Comparison of ENCODE assay signal across 19 cellular contexts in the genomic region with DNA sequence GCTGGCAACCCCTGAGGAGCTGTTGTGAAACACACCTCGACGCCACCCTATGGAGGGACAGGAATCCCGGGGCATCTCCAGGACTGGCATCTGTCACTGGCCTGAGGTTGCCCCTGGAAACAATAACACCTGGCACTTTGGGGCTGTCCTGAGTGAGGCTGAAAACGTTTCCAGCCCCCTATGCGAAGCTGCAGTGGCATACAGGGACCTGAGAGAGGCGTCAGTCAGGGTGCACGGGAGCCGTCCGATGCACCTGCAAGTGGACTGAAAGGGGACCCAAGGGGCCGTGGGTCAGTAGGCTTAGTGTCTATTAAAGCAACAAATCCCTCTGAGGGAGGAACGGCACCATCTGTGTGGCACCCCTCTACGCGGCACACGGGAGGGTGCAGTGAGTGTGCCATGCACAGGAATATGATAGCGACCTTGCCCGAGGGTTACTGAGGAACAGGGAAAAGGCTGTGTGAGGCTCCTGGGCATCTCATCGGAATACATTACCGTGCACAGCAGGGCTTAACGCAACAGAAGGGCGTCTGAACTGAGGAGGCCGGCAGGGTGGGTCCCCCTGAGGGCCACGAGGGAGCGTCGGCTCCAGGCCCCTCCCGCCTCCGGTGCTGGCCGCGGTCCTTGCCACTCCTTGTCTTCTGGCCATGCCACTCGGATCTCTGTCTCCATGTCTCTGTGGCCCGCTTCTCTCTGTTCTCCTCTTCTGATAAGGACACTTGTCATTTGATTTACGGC. TPM values are rescaled to one million over a fixed set of nuclear protein-coding genes. Genes with fewer than 3 reads are reported as not detected.
A peak's percentile ranks its signal among the peaks of the same experiment; 100 is the strongest.
DNase-seq lines count a peak whose midpoint lies in the region; ATAC-seq, FAIRE-seq and TF ChIP-seq lines count a peak whose summit lies in the region.
"Had no signal": no experiment of that assay in that cellular context is flagged by ENCODE, and none has a peak within 500 bp of the region (broad histone marks: within the 10 kb centered on the region; RNA-seq: fewer than 3 reads in every experiment).

No MANE protein-coding gene starts in this region.

- H3K27ac Mint-ChIP-seq in endothelial cell (ENCODE audit: unreplicated experiment) = peak overlapping the region; percentile 9
- H3K27ac Mint-ChIP-seq: CD8-positive, alpha-beta T cell had no signal

- H3K4me1 ChIP-seq in right atrium auricular region (peaks cover 0 to 25% of the 10 kb centered on the region in 2 donors), small intestine (ENCODE audit: control insufficient read depth in 2 of 2, insufficient read depth in 1 of 2, low read depth in 1 of 2, low read length in 1 of 2) (peaks cover 2% of the 10 kb centered on the region in 2 donors)
- H3K4me1 ChIP-seq: BE2C had no signal

- H3K4me3 Mint-ChIP-seq in endothelial cell (ENCODE audit: unreplicated experiment) = no peak overlapping the region
- H3K4me3 Mint-ChIP-seq: CD8-positive, alpha-beta T cell had no signal

- H3K36me3 ChIP-seq in right atrium auricular region (no peaks in the 10 kb centered on the region), small intestine (ENCODE audit: control insufficient read depth in 2 of 2, insufficient read depth in 2 of 2, low read length in 2 of 2) (no peaks in the 10 kb centered on the region)
- H3K36me3 ChIP-seq: BE2C had no signal

- DNase-seq in Right ventricle myocardium inferior (ENCODE audit: missing footprints) (peak; percentile 56), right atrium auricular region (ENCODE audit: low spot score) (no peak), NCI-H524 (lab: John Stamatoyannopoulos, UW) (peak; percentile 52 to 84), endothelial cell (ENCODE audit: low spot score) (no peak), small intestine (peak; percentile 23), HCEC 1CT (no peak)
- DNase-seq: 8988T; BE2C; CD8-positive, alpha-beta T cell; KBM-7; NCI-H1436 treated with DMSO at 0.1 percent for 48 hours; NCI-H2029 treated with DMSO at 0.1 percent for 48 hours; NCI-H510A had no signal

- TF ChIP-seq CTCF in right atrium auricular region (IDR thresholded peaks at IDR 0.05) = no peak
- no peak for TF ChIP-seq CTCF in endothelial cell (IDR thresholded peaks at IDR 0.05; ENCODE audit: unreplicated experiment)

- H3K4me3 ChIP-seq in right atrium auricular region (no peak overlapping the region), small intestine (ENCODE audit: low read depth in 1 of 2, low read length in 2 of 2) (no peak overlapping the region)
- H3K4me3 ChIP-seq: SK-N-MC had no signal

- peaks cover 17% of the 10 kb centered on the region for H3K27me3 Mint-ChIP-seq in endothelial cell (ENCODE audit: unreplicated experiment)

- H3K4me1 Mint-ChIP-seq in endothelial cell (ENCODE audit: unreplicated experiment) = no peaks in the 10 kb centered on the region

- FAIRE-seq in small intestine (lab: Jason Lieb, UNC) = no peak
- FAIRE-seq: D721Med, H54 had no signal

- no peak overlapping the region for H3K27ac ChIP-seq in right atrium auricular region
- no peak overlapping the region for H3K27ac ChIP-seq in small intestine (ENCODE audit: low read depth in 1 of 2, low read length in 1 of 2)
- H3K27ac ChIP-seq: SK-N-MC had no signal

- intact Hi-C loops in Right ventricle myocardium inferior (cut with DNase I) = no loop called here

- H3K27me3 ChIP-seq in right atrium auricular region (no peaks in the 10 kb centered on the region), small intestine (ENCODE audit: control insufficient read depth in 2 of 2, insufficient read depth in 2 of 2, low read length in 2 of 2) (no peaks in the 10 kb centered on the region)

- H3K9me3 ChIP-seq in right atrium auricular region = no peaks in the 10 kb centered on the region
- no peaks in the 10 kb centered on the region for H3K9me3 ChIP-seq in small intestine (ENCODE audit: control insufficient read depth, low read depth)
- H3K9me3 ChIP-seq: BE2C had no signal

- ATAC-seq in Right ventricle myocardium inferior (no peak), GM19023 (IDR thresholded peaks at IDR 0.05; ENCODE audit: unreplicated experiment) (no peak), GM18498 (IDR thresholded peaks at IDR 0.05; ENCODE audit: unreplicated experiment) (no peak)
- ATAC-seq: CD8-positive, alpha-beta T cell had no signal

- peaks cover 3% of the 10 kb centered on the region for H3K36me3 Mint-ChIP-seq in endothelial cell (ENCODE audit: low read depth, unreplicated experiment)
- H3K36me3 Mint-ChIP-seq: CD8-positive, alpha-beta T cell had no signal

- H3K9me3 Mint-ChIP-seq in endothelial cell (ENCODE audit: unreplicated experiment) = no peaks in the 10 kb centered on the region
- H3K9me3 Mint-ChIP-seq: CD8-positive, alpha-beta T cell had no signal

- 22 to 74% (median 39%) methylated on average over 31 of the region's 31 CpGs for WGBS in small intestine, 3 donors

RNA-seq across cellular contexts. Expression of a gene that starts 50.4 kb away (rescaled TPM):
- total RNA-seq in Right ventricle myocardium inferior = not detected
- total RNA-seq in right atrium auricular region = not detected
- not detected for total RNA-seq in endothelial cell (ENCODE audit: unreplicated experiment)
- not detected for polyA plus RNA-seq in small intestine
- total RNA-seq: CD8-positive, alpha-beta T cell; Daoy had no signal

Comparison
In these comparisons a context has a peak if more than half of its experiments do, and no peak if none do; other contexts are left out.
1. DNase-seq: peak in Right ventricle myocardium inferior (single experiment), NCI-H524 (2 of 2) and small intestine (single experiment); none in right atrium auricular region (single experiment), endothelial cell (single experiment) and HCEC 1CT (single experiment).